17 cellular contexts compared by ENCODE assay signal in genomic region chr5:175823731-175824525, GRCh38. TPM values are rescaled to one million over a fixed set of nuclear protein-coding genes. Genes with fewer than 3 reads are reported as not detected.
DNase-seq lines count a peak whose midpoint lies in the region; TF ChIP-seq lines count a peak whose summit lies in the region.
"Had no signal": no experiment of that assay in that cellular context is flagged by ENCODE, and none has a peak within 500 bp of the region (broad histone marks: within the 10 kb centered on the region; RNA-seq: fewer than 3 reads in every experiment).

No MANE protein-coding gene starts in this region.

- H3K9me3 Mint-ChIP-seq in neural crest cell = no peaks in the 10 kb centered on the region
- H3K9me3 Mint-ChIP-seq: HFFc6; stimulated activated naive CD8-positive, alpha-beta T cell treated with anti-CD3 and anti-CD28 coated beads, Interleukin-15, Interleukin-2, amounts not matched to agents 100 ng/mL and 50 ng/mL, for 24 hours had no signal

- TF ChIP-seq CTCF in neural crest cell (conservative IDR thresholded peaks at IDR 0.05) = no peak

- H3K27ac Mint-ChIP-seq in neural crest cell (ENCODE audit: unreplicated experiment) = peak overlapping the region; percentile 65
- H3K27ac Mint-ChIP-seq: CD4-positive, alpha-beta memory T cell; HFFc6; naive thymus-derived CD8-positive, alpha-beta T cell; stimulated activated naive CD8-positive, alpha-beta T cell treated with anti-CD3 and anti-CD28 coated beads, Interleukin-15, Interleukin-2, amounts not matched to agents 100 ng/mL and 50 ng/mL, for 24 hours had no signal

- H3K27me3 ChIP-seq in HAP-1 (ENCODE audit: low read depth) = peaks cover 2% of the 10 kb centered on the region; the same call in 1 of the 2 replicates

- H3K9me3 ChIP-seq in HAP-1 = no peaks in the 10 kb centered on the region
- H3K9me3 ChIP-seq: SK-N-SH had no signal

- H3K36me3 ChIP-seq in HAP-1 (replicated peaks) = no peaks in the 10 kb centered on the region

- DNase-seq in HAP-1 (ENCODE audit: low spot score in 2 of 2) = peak; percentile 53 to 61
- peak; percentile 64 for DNase-seq in NCI-H2029 (lab: John Stamatoyannopoulos, UW)
- peak; percentile 87 to 90 for DNase-seq in SHP77 (lab: John Stamatoyannopoulos, UW)
- DNase-seq in neural crest cell (ENCODE audit: low read depth, low spot score) = no peak
- no peak for DNase-seq in NOMO-1 (lab: John Stamatoyannopoulos, UW; ENCODE audit: unreplicated experiment in 2 of 2)
- no peak for DNase-seq in SKM-1 treated with dmso at 0.1 percent for 144 hours (lab: John Stamatoyannopoulos, UW; ENCODE audit: unreplicated experiment)
- DNase-seq in LoVo (ENCODE audit: low spot score) = no peak
- DNase-seq in glomerular visceral epithelial cell (ENCODE audit: extremely low spot score) = no peak
- DNase-seq: activated gamma-delta T cell treated with Interleukin-2 at 50 U/mL for 16 hours; CD4-positive, alpha-beta memory T cell; HFFc6; naive thymus-derived CD8-positive, alpha-beta T cell; SK-N-SH had no signal

- no peaks in the 10 kb centered on the region for H3K27me3 Mint-ChIP-seq in neural crest cell (ENCODE audit: low read depth)

- no peaks in the 10 kb centered on the region for H3K36me3 Mint-ChIP-seq in neural crest cell (ENCODE audit: low read depth)

- peaks cover 18% of the 10 kb centered on the region for H3K4me1 Mint-ChIP-seq in neural crest cell
- H3K4me1 Mint-ChIP-seq: naive thymus-derived CD8-positive, alpha-beta T cell had no signal

- in situ Hi-C loops in HAP-1 (cut with MboI; ENCODE audit: low sequenced_read_pairs) = no loop called here

- H3K4me3 ChIP-seq in HAP-1 = no peak overlapping the region

- H3K4me3 Mint-ChIP-seq in neural crest cell = no peak overlapping the region
- H3K4me3 Mint-ChIP-seq: CD4-positive, alpha-beta memory T cell; HFFc6; naive thymus-derived CD8-positive, alpha-beta T cell; stimulated activated naive CD8-positive, alpha-beta T cell treated with anti-CD3 and anti-CD28 coated beads, Interleukin-15, Interleukin-2, amounts not matched to agents 100 ng/mL and 50 ng/mL, for 24 hours had no signal

- H3K4me1 ChIP-seq in HAP-1 = 0 out of 2 replicates have a peak, but pooled peaks cover 3% of the 10 kb centered on the region

RNA-seq across cellular contexts. Expression of gene CPLX2, which starts 47.5 kb away (rescaled TPM):
- total RNA-seq in neural crest cell = 9.4 and 9.9 TPM in 2 replicates
- total RNA-seq: CD4-positive, alpha-beta memory T cell; dermis microvascular lymphatic vessel endothelial cell; HFFc6; LHCN-M2; lower leg skin; naive thymus-derived CD8-positive, alpha-beta T cell had no signal

Comparison
In these comparisons a context has a peak if more than half of its experiments do, and no peak if none do; other contexts are left out.
1. DNase-seq: peak in HAP-1 (2 of 2), NCI-H2029 (single experiment) and SHP77 (2 of 2); none in neural crest cell (single experiment), NOMO-1 (0 of 2), SKM-1 treated with dmso at 0.1 percent for 144 hours (single experiment), LoVo (single experiment) and glomerular visceral epithelial cell (single experiment).